Comparison of ENCODE assay signal across 7 cellular contexts in the genomic region with DNA sequence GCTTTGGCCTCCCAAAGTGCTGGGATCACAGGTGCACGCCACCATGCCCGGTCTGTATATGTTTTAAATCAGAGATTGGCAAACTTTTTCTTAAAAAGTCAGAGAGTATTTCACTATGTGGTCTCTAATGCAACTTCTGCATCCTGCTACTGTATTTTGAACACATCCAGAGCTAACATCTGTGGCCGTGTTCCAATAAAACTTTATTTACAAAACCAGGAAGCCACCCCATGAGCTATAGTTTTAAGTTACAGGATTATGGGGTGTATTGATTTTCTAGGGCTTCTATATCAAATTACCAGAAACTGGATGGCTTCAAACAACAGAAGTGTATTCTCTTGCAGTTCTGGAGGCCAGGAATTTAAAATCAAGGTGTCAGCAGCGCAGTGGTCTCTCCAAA.
"Had no signal": no experiment of that assay in that cellular context is flagged by ENCODE, and none has a peak within 500 bp of the region (broad histone marks: within the 10 kb centered on the region; RNA-seq: fewer than 3 reads in every experiment).

No MANE protein-coding gene starts in this region.

- DNase-seq: GM23248, GOT3, H9, HCEC 1CT had no signal

- H3K4me3 ChIP-seq: GM23248 had no signal

- H3K9ac ChIP-seq: GM23248 had no signal

- H3K9me3 Mint-ChIP-seq: H9, IgD-negative memory B cell had no signal

- H3K27ac Mint-ChIP-seq: H9, IgD-negative memory B cell had no signal

- H2AFZ ChIP-seq: GM23248 had no signal

- H3K4me3 Mint-ChIP-seq: H9, IgD-negative memory B cell had no signal

- FAIRE-seq: H54, HTR-8/SVneo had no signal

- H3K27ac ChIP-seq: GM23248 had no signal
